15 cellular contexts compared by ENCODE assay signal in the genomic region with DNA sequence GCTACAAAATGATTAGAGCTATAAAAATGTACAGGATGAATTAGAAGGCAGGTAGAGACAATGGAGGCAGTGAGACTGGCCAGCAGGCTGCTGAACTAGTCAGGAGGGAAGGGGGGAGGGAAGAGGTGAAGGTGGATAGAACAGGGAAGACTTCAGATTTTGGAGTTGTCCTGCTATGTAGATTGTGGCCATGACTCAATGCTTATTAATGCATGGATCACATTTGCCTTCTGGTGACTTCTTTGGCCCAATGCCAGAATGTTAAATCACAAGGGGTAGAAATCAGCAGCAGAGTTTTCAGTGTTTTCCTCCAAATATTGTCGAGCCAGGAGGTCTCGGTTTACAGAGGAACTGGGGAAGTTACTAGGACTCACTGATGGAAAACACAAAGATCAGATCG.
A peak's percentile ranks its signal among the peaks of the same experiment; 100 is the strongest.
DNase-seq lines count a peak whose midpoint lies in the region; ATAC-seq and TF ChIP-seq lines count a peak whose summit lies in the region.
"Had no signal": no experiment of that assay in that cellular context is flagged by ENCODE, and none has a peak within 500 bp of the region (broad histone marks: within the 10 kb centered on the region; RNA-seq: fewer than 3 reads in every experiment).

No MANE protein-coding gene starts in this region.

- peak; percentile 2 for DNase-seq in NCI-H2171 treated with DMSO at 0.1 percent for 48 hours (lab: John Stamatoyannopoulos, UW)
- DNase-seq in NCI-H2171 (lab: John Stamatoyannopoulos, UW) = no peak
- DNase-seq in amniotic epithelial cell (ENCODE audit: low read depth) = peak; percentile 32
- DNase-seq in fibroblast of villous mesenchyme (ENCODE audit: low read depth) = peak; percentile 37
- DNase-seq in vagina (ENCODE audit: extremely low spot score in 2 of 2) = no peak
- no peak for DNase-seq in NCI-H1694 (lab: John Stamatoyannopoulos, UW)
- DNase-seq in cardiac septum (ENCODE audit: low spot score) = no peak
- DNase-seq: activated CD8-positive, alpha-beta memory T cell treated with anti-CD3 and anti-CD28 coated beads, Interleukin-2, amount 50 U/mL, for 4 hours; body of pancreas; left ventricle myocardium superior; NCI-H1436 treated with DMSO at 0.1 percent for 48 hours; occipital lobe; stimulated activated CD4-positive, alpha-beta T cell treated with anti-CD3 and anti-CD28 coated beads, Interleukin-4, amount 100 ng/mL, for 1 hour; stomach had no signal

- H3K9me3 ChIP-seq in vagina = no peaks in the 10 kb centered on the region
- H3K9me3 ChIP-seq: body of pancreas, stomach had no signal

- no peaks in the 10 kb centered on the region for H3K36me3 ChIP-seq in vagina
- H3K36me3 ChIP-seq: stomach had no signal

- ATAC-seq in HG03097 (IDR thresholded peaks at IDR 0.05; ENCODE audit: low FRiP score, unreplicated experiment) = no peak
- ATAC-seq: body of pancreas, left ventricle myocardium superior had no signal

- H3K27me3 ChIP-seq in vagina = no peaks in the 10 kb centered on the region
- H3K27me3 ChIP-seq: body of pancreas, stomach had no signal

- no peak overlapping the region for H3K27ac ChIP-seq in vagina
- H3K27ac ChIP-seq: body of pancreas, stomach had no signal

- H3K4me3 ChIP-seq in fibroblast of villous mesenchyme (ENCODE audit: low read depth, low read length) = no peak overlapping the region
- no peak overlapping the region for H3K4me3 ChIP-seq in vagina
- H3K4me3 ChIP-seq: body of pancreas, stomach had no signal

- intact Hi-C loops in vagina (cut with DNase I) = no loop called here
- intact Hi-C loops in cardiac septum (cut with DNase I) = no loop called here

- TF ChIP-seq POLR2A in vagina (IDR thresholded peaks at IDR 0.05) = no peak

- H3K4me1 ChIP-seq in vagina = no peaks in the 10 kb centered on the region
- H3K4me1 ChIP-seq: body of pancreas, stomach had no signal

- TF ChIP-seq CTCF in fibroblast of villous mesenchyme (IDR thresholded peaks at IDR 0.05; ENCODE audit: insufficient read depth, low read depth, low read length) = no peak
- no peak for TF ChIP-seq CTCF in vagina (IDR thresholded peaks at IDR 0.05)

Comparison
In these comparisons a context has a peak if more than half of its experiments do, and no peak if none do; other contexts are left out.
1. DNase-seq: peak in NCI-H2171 treated with DMSO at 0.1 percent for 48 hours (single experiment), amniotic epithelial cell (single experiment) and fibroblast of villous mesenchyme (single experiment); none in NCI-H2171 (single experiment), vagina (0 of 2), NCI-H1694 (single experiment) and cardiac septum (single experiment).